17 cellular contexts compared by ENCODE assay signal in the genomic region with DNA sequence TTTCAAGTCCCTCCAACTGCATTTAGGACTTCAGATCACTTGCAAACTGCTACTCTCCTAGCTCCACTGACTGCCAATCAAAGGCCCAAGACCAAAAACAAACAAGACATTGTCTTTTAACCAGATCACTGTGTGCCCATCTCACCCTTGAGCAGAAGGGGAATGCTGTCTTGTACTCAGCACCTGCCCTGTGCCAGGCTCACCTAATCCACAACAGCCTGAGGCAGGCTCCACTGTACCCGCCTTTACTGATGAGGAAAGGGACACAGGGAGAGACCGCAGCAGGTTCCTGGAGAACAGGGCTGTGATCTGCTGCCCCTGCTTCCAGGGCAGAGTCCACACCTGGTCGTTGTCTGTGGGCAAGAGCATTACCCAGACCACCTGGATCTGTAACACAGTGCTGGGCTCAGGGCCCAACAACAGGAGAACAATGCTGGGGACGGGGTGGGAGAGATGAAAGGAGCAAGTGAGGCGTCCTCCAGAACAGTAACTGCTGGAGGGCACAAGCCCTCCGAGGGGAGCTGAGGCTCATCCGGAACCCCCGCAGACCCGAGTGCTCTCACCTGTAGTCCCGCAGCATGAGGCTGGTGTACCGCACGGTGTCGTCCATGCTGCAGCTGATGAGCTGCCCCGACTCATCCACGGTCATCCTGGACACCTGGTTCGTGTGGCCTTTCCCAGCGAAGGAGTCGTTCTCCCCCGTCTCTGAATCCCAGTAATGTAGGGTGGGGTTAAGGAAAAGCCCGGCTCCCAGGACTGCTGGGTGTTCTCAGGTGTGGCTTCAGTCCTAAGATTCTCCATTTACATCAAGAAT. TPM values are rescaled to one million over a fixed set of nuclear protein-coding genes. Genes with fewer than 3 reads are reported as not detected.
DNase-seq lines count a peak whose midpoint lies in the region; ATAC-seq and TF ChIP-seq lines count a peak whose summit lies in the region.
"Had no signal": no experiment of that assay in that cellular context is flagged by ENCODE, and none has a peak within 500 bp of the region (broad histone marks: within the 10 kb centered on the region; RNA-seq: fewer than 3 reads in every experiment).

No MANE protein-coding gene starts in this region.

- peaks cover 95% of the 10 kb centered on the region for H3K36me3 Mint-ChIP-seq in CD8-positive, alpha-beta T cell

- ATAC-seq in CD8-positive, alpha-beta T cell, result no peak
- no peak for ATAC-seq in GM21390 (IDR thresholded peaks at IDR 0.05; ENCODE audit: unreplicated experiment)
- ATAC-seq: activated T-cell treated with anti-CD3 and anti-CD28 coated beads, Interleukin-2, amount 50 U/mL, for 72 hours had no signal

- H2BK120ac ChIP-seq in neuronal stem cell (ENCODE audit: low read depth, low read length), result no peak overlapping the region

- peak overlapping the region; percentile 60 for H3K9ac ChIP-seq in neuronal stem cell (ENCODE audit: low read depth, low read length, poor library complexity)

- peak overlapping the region; percentile 25 for H3K23ac ChIP-seq in neuronal stem cell (ENCODE audit: low read depth, low read length, poor library complexity)

- no peaks in the 10 kb centered on the region for H3K27me3 ChIP-seq in CD8-positive, alpha-beta T cell (ENCODE audit: insufficient read depth, low read length)
- no peaks in the 10 kb centered on the region for H3K27me3 ChIP-seq in neuronal stem cell (ENCODE audit: control insufficient read depth in 3 of 3, insufficient read depth in 3 of 3, low read depth in 1 of 3, low read length in 3 of 3)
- H3K27me3 ChIP-seq: BE2C, brain microvascular endothelial cell had no signal

- peaks cover 96% of the 10 kb centered on the region for H3K36me3 ChIP-seq in CD8-positive, alpha-beta T cell (ENCODE audit: insufficient read depth, low read length)
- peaks cover 93 to 99% of the 10 kb centered on the region in 2 donors for H3K36me3 ChIP-seq in neuronal stem cell (replicated peaks in 1 of 2; ENCODE audit: control insufficient read depth in 2 of 2, insufficient read depth in 2 of 2, low read length in 2 of 2)

- intact Hi-C loops in CD8-positive, alpha-beta T cell (cut with DNase I, micrococcal nuclease), result loop anchor here (5.0 kb wide), 2 partner anchors 35 to 40 kb away; a partner anchor contains a TSS

- WGBS in neuronal stem cell (ENCODE audit: extremely low coverage in 2 of 2, insufficient read length in 2 of 2, insufficient replicate concordance in 1 of 2), 2 donors, result no CpG with 5 or more reads among the region's 20 CpGs

- H3K14ac ChIP-seq in neuronal stem cell (ENCODE audit: low read length), result no peak overlapping the region

- H3K27ac Mint-ChIP-seq in CD8-positive, alpha-beta T cell, result peak overlapping the region; percentile 79
- H3K27ac Mint-ChIP-seq: activated T-cell treated with anti-CD3 and anti-CD28 coated beads, Interleukin-2, amount 50 U/mL, for 72 hours had no signal

- DNase-seq in 8988T, result peak; percentile 11
- DNase-seq in CD8-positive, alpha-beta T cell, result peak in 1 of 7 experiments; percentile 16
- peak in 1 of 61 donors; percentile 13 for DNase-seq in caudate nucleus (lab: John Stamatoyannopoulos, UW)
- DNase-seq in neuronal stem cell (ENCODE audit: low spot score), result no peak
- DNase-seq in islet precursor cell, result no peak
- no peak for DNase-seq in erythroblast (lab: John Stamatoyannopoulos, UW)
- DNase-seq in RKO (ENCODE audit: low spot score), result no peak
- DNase-seq: activated T-cell treated with anti-CD3 and anti-CD28 coated beads, Interleukin-2, amount 50 U/mL, for 72 hours; BE2C; brain microvascular endothelial cell; foreskin melanocyte; NCI-H187 treated with DMSO at 0.1 percent for 48 hours; NCI-H82; stimulated activated CD4-positive, alpha-beta T cell treated with anti-CD3 and anti-CD28 coated beads, Interleukin-4, amount 100 ng/mL, for 4 hours; stimulated activated naive CD4-positive, alpha-beta T cell treated with Interleukin-2 at 50 U/mL for 16 hours had no signal

- H2AFZ ChIP-seq in neuronal stem cell (ENCODE audit: low read length), result no peak overlapping the region

- CTCF ChIA-PET in CD8-positive, alpha-beta T cell (lab: Charles Lee), result interaction anchor here (1.8 kb wide), 1 partner anchor 35 kb away, joined by 4 read pairs; no protein-coding TSS in a partner anchor

- H3K27me3 Mint-ChIP-seq in CD8-positive, alpha-beta T cell (ENCODE audit: low read depth), result no peaks in the 10 kb centered on the region

- H3K18ac ChIP-seq in neuronal stem cell (ENCODE audit: low read length), result no peak overlapping the region

- H3K9me3 Mint-ChIP-seq in CD8-positive, alpha-beta T cell, result no peaks in the 10 kb centered on the region
- H3K9me3 Mint-ChIP-seq: activated T-cell treated with anti-CD3 and anti-CD28 coated beads, Interleukin-2, amount 50 U/mL, for 72 hours had no signal

- H3K4me1 Mint-ChIP-seq in CD8-positive, alpha-beta T cell (ENCODE audit: low read depth), result peaks cover 2% of the 10 kb centered on the region

- no peak for TF ChIP-seq CTCF in CD8-positive, alpha-beta T cell (IDR thresholded peaks at IDR 0.05)

- no peak overlapping the region for H3K4me2 ChIP-seq in neuronal stem cell (ENCODE audit: insufficient read depth, low read length, poor library complexity, severe bottlenecking)

- TF ChIP-seq POLR2A in erythroblast (IDR thresholded peaks at IDR 0.05; ENCODE audit: low read length), result no peak

- H4K91ac ChIP-seq in neuronal stem cell (ENCODE audit: low read depth, low read length, poor library complexity), result no peak overlapping the region

- peaks cover 11% of the 10 kb centered on the region for H3K79me1 ChIP-seq in neuronal stem cell (ENCODE audit: low read depth, low read length)

- H3K9me3 ChIP-seq in CD8-positive, alpha-beta T cell (ENCODE audit: low read length), result no peaks in the 10 kb centered on the region
- no peaks in the 10 kb centered on the region for H3K9me3 ChIP-seq in neuronal stem cell (replicated peaks in 1 of 2; ENCODE audit: control insufficient read depth in 2 of 2, insufficient read depth in 1 of 2, low read depth in 1 of 2, low read length in 2 of 2)
- H3K9me3 ChIP-seq: BE2C had no signal

- no peaks in the 10 kb centered on the region for H3K4me1 ChIP-seq in CD8-positive, alpha-beta T cell (ENCODE audit: insufficient read depth, low read length)
- H3K4me1 ChIP-seq in neuronal stem cell (ENCODE audit: control insufficient read depth in 2 of 2, insufficient read depth in 1 of 2, low read depth in 1 of 2, low read length in 2 of 2), result no peaks in the 10 kb centered on the region

- POLR2A ChIA-PET in CD8-positive, alpha-beta T cell (lab: Charles Lee), result no interaction called here

- peak overlapping the region; percentile 53 for H3K4ac ChIP-seq in neuronal stem cell (ENCODE audit: low read length)

- H4K8ac ChIP-seq in neuronal stem cell (ENCODE audit: low read depth, low read length), result no peak overlapping the region

- H2AK5ac ChIP-seq in neuronal stem cell (ENCODE audit: low read depth, low read length), result no peak overlapping the region

- no peak overlapping the region for H3K27ac ChIP-seq in CD8-positive, alpha-beta T cell (ENCODE audit: low read depth, low read length)
- H3K27ac ChIP-seq in caudate nucleus (ENCODE audit: low read depth, low read length) (peak overlapping the region; percentile 9), neuronal stem cell (replicated peaks; ENCODE audit: low read length) (no peak overlapping the region)
- H3K27ac ChIP-seq: brain microvascular endothelial cell, HL-60 had no signal

- no peak overlapping the region for H2BK12ac ChIP-seq in neuronal stem cell (ENCODE audit: low read length)

- H2BK5ac ChIP-seq in neuronal stem cell (ENCODE audit: low read length), result no peak overlapping the region

- H3K4me3 ChIP-seq in CD8-positive, alpha-beta T cell (ENCODE audit: low read depth, low read length), result no peak overlapping the region
- no peak overlapping the region for H3K4me3 ChIP-seq in neuronal stem cell (ENCODE audit: low read length in 2 of 2)

- H3K4me3 Mint-ChIP-seq in CD8-positive, alpha-beta T cell, result no peak overlapping the region
- H3K4me3 Mint-ChIP-seq: activated T-cell treated with anti-CD3 and anti-CD28 coated beads, Interleukin-2, amount 50 U/mL, for 72 hours had no signal

- no peak overlapping the region for H2BK15ac ChIP-seq in neuronal stem cell (ENCODE audit: low read length)

RNA-seq across cellular contexts. Expression of a gene that starts 33.9 kb away (rescaled TPM):
- total RNA-seq in CD8-positive, alpha-beta T cell, result 100 to 1,000 TPM; 220 to 224 TPM
- 78.8 TPM for polyA plus RNA-seq in neuronal stem cell (2013, experiment 1 of 2)
- 78.7 TPM for polyA plus RNA-seq in neuronal stem cell (2013, experiment 2 of 2)
